In the genomic region with DNA sequence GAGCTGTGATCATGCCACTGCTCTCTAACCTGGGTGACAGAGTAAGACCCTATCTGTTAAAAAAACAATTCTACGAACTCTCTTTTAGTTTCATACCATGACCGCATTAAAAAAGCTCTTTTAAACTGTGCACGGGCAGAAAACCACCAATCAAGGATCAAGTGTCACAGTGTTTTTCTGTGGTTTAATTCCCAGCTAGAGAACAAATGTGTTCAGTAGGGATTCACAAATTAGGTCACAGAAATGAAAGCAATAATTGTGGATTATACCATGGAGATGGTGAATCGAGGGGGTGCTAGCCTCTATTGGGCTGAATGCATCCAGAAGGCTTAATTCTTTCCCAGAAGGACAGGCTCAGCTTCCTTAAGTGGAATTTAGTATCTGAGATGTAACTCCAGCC, we compare ENCODE assay signal across 12 cellular contexts.
"Had no signal": no experiment of that assay in that cellular context is flagged by ENCODE, and none has a peak within 500 bp of the region (broad histone marks: within the 10 kb centered on the region; RNA-seq: fewer than 3 reads in every experiment).

No MANE protein-coding gene starts in this region.

- H3K27ac ChIP-seq: gastroesophageal sphincter, neural progenitor cell, pancreas had no signal

- H3K4me1 ChIP-seq: pancreas had no signal

- H2AFZ ChIP-seq: neural progenitor cell had no signal

- H3K36me3 ChIP-seq: gastroesophageal sphincter, neural progenitor cell, pancreas had no signal

- H3K27me3 ChIP-seq: gastroesophageal sphincter, neural progenitor cell, pancreas had no signal

- H3K4me3 ChIP-seq: gastroesophageal sphincter, neural progenitor cell, pancreas, smooth muscle cell had no signal

- H3K4me2 ChIP-seq: neural progenitor cell, smooth muscle cell had no signal

- DNase-seq: effector memory CD4-positive, alpha-beta T cell; glutamatergic neuron; islet precursor cell; nucleus accumbens; pancreas; right cardiac atrium; stimulated activated CD4-positive, alpha-beta T cell treated with anti-CD3 and anti-CD28 coated beads, Interleukin-2, amount 100 ng/mL, for 48 hours; stimulated activated naive CD4-positive, alpha-beta T cell treated with Interleukin-2 at 50 U/mL for 16 hours; trophoblast cell had no signal

- H3K9me3 ChIP-seq: gastroesophageal sphincter, pancreas had no signal
